ENCODE assay signal across 21 cellular contexts in the genomic region with DNA sequence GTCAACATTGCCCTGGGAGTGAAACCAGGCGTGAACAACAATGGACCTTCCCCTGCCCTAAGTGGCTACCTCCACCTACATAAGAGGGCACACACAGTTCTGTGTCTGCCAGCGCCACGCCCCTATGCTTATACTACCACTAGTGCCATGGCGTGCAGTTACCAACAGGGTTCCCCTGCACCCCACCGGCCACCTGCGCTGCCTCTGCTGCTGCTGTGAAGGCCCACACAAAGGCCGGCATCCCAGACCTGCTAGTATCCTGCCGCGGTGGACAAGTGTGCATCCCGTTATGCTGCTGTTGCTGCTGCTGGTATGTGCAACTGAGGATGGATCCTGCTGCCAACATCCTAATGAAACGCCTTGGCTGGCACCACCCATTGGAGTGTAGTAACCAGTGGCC.
"Had no signal": no experiment of that assay in that cellular context is flagged by ENCODE, and none has a peak within 500 bp of the region (broad histone marks: within the 10 kb centered on the region; RNA-seq: fewer than 3 reads in every experiment).

No MANE protein-coding gene starts in this region.

- H3K4me1 ChIP-seq: esophagus muscularis mucosa, foreskin keratinocyte, gastroesophageal sphincter, heart left ventricle, lower lobe of right lung had no signal

- H3K4me2 ChIP-seq: hepatocyte had no signal

- DNase-seq: dermis blood vessel endothelial cell; dorsolateral prefrontal cortex; effector CD4-positive, alpha-beta T cell; effector memory CD4-positive, alpha-beta T cell; foreskin keratinocyte; heart left ventricle; hypothalamus; immature natural killer cell; islet precursor cell; kidney; kidney glomerular epithelial cell; left colon; left ventricle myocardium superior; lower lobe of right lung; mesendoderm; midbrain had no signal

- H3K36me3 ChIP-seq: lower lobe of right lung had no signal

- H3K79me2 ChIP-seq: hepatocyte had no signal

- H3K4me3 ChIP-seq: coronary artery, dorsolateral prefrontal cortex, esophagus muscularis mucosa, gastroesophageal sphincter, heart left ventricle, hepatocyte, lower lobe of right lung had no signal

- H3K27ac Mint-ChIP-seq: immature natural killer cell had no signal

- ATAC-seq: foreskin keratinocyte, gastroesophageal sphincter, heart left ventricle, left colon, left lobe of liver, left ventricle myocardium superior, lower lobe of right lung had no signal

- H3K27me3 ChIP-seq: dorsolateral prefrontal cortex, esophagus muscularis mucosa, foreskin keratinocyte, gastroesophageal sphincter, heart left ventricle, hepatocyte had no signal

- H3K27ac ChIP-seq: coronary artery, dorsolateral prefrontal cortex, esophagus muscularis mucosa, foreskin keratinocyte, gastroesophageal sphincter, heart left ventricle, hepatocyte, lower lobe of right lung had no signal

- H3K4me3 Mint-ChIP-seq: immature natural killer cell had no signal

- H3K9me3 ChIP-seq: esophagus muscularis mucosa, gastroesophageal sphincter, heart left ventricle, lower lobe of right lung had no signal

- H2AFZ ChIP-seq: hepatocyte had no signal
